ENCODE assay signal across 14 cellular contexts in genomic region chr20:17648306-17648646, GRCh38. TPM values are rescaled to one million over a fixed set of nuclear protein-coding genes. Genes with fewer than 3 reads are reported as not detected.
A peak's percentile ranks its signal among the peaks of the same experiment; 100 is the strongest.
DNase-seq lines count a peak whose midpoint lies in the region; ATAC-seq and TF ChIP-seq lines count a peak whose summit lies in the region.
"Had no signal": no experiment of that assay in that cellular context is flagged by ENCODE, and none has a peak within 500 bp of the region (broad histone marks: within the 10 kb centered on the region; RNA-seq: fewer than 3 reads in every experiment).

No MANE protein-coding gene starts in this region.

- H3K36me3 ChIP-seq in WERI-Rb-1 (no peaks in the 10 kb centered on the region), sigmoid colon (no peaks in the 10 kb centered on the region)
- H3K36me3 ChIP-seq: SJCRH30 had no signal

- DNase-seq in HL-60 (ENCODE audit: low read depth in 1 of 2, low spot score in 1 of 2) (peak in 1 of 2 experiments; percentile 77), WERI-Rb-1 (no peak), left lobe of liver (ENCODE audit: low spot score) (no peak), sigmoid colon (peak; percentile 68), NCI-H146 treated with DMSO at 0.1 percent for 48 hours (lab: John Stamatoyannopoulos, UW; ENCODE audit: unreplicated experiment) (no peak), DMS 273 treated with DMSO at 0.1 percent for 48 hours (lab: John Stamatoyannopoulos, UW) (no peak), globus pallidus (ENCODE audit: low spot score) (no peak)
- DNase-seq in stimulated activated CD4-positive, alpha-beta T cell treated with anti-CD3 and anti-CD28 coated beads, Interleukin-2, amount 100 ng/mL, for 48 hours: no peak
- DNase-seq: activated gamma-delta T cell; CD8-positive, alpha-beta T cell; KG1; NCI-H345; SJCRH30 had no signal

- H3K27me3 ChIP-seq in HL-60 (ENCODE audit: insufficient read depth, poor library complexity, severe bottlenecking) (no peaks in the 10 kb centered on the region), WERI-Rb-1 (ENCODE audit: insufficient read depth, low read depth, severe bottlenecking) (no peaks in the 10 kb centered on the region), sigmoid colon (no peaks in the 10 kb centered on the region)
- H3K27me3 ChIP-seq: SJCRH30 had no signal

- WGBS in sigmoid colon, 2 donors: 74 to 83% methylated on average over 10 of the region's 10 CpGs

- TF ChIP-seq POLR2A in sigmoid colon (IDR thresholded peaks at IDR 0.05): no peak

- intact Hi-C loops in sigmoid colon (cut with DNase I): no loop called here

- H3K9me3 ChIP-seq in WERI-Rb-1 (ENCODE audit: severe bottlenecking): no peaks in the 10 kb centered on the region
- H3K9me3 ChIP-seq in sigmoid colon: no peaks in the 10 kb centered on the region
- H3K9me3 ChIP-seq: SJCRH30 had no signal

- peak overlapping the region; percentile 90 for H3K27ac ChIP-seq in HL-60 (replicated peaks)
- peak overlapping the region; percentile 83 for H3K27ac ChIP-seq in WERI-Rb-1
- peak overlapping the region in 3 of 4 donors; percentile 10 to 46 (median 46) for H3K27ac ChIP-seq in sigmoid colon
- H3K27ac ChIP-seq: SJCRH30 had no signal

- H3K4me1 ChIP-seq in sigmoid colon: peaks cover 0 to 94% (median 81%) of the 10 kb centered on the region in 4 donors

- H3K4me3 ChIP-seq in HL-60 (replicated peaks; ENCODE audit: insufficient read depth, low read length) (no peak overlapping the region), WERI-Rb-1 (ENCODE audit: low read depth, low read length) (no peak overlapping the region), sigmoid colon (no peak overlapping the region)
- H3K4me3 ChIP-seq: SJCRH30 had no signal

- no peak for TF ChIP-seq EP300 in sigmoid colon (IDR thresholded peaks at IDR 0.05)

- TF ChIP-seq CTCF in HL-60 (IDR thresholded peaks at IDR 0.05; ENCODE audit: insufficient read depth, low read length) (no peak), WERI-Rb-1 (IDR thresholded peaks at IDR 0.05; ENCODE audit: low read depth, low read length) (no peak), sigmoid colon (IDR thresholded peaks at IDR 0.05) (no peak)

- ATAC-seq in left lobe of liver: peak; percentile 28
- ATAC-seq: CD8-positive, alpha-beta T cell had no signal

RNA-seq across cellular contexts. Expression of gene RRBP1, which starts 33.8 kb away (rescaled TPM):
- total RNA-seq in left lobe of liver: 191 TPM
- total RNA-seq in sigmoid colon: 10 to 100 TPM; 30.1 to 69.2 (median 38.8) TPM
- polyA plus RNA-seq in sigmoid colon: 100 to 1,000 TPM in 1 of 3 donors, 10 to 100 TPM in 2; 24.6 to 245 (median 31.4) TPM

RNA-seq across cellular contexts. Expression of gene BANF2, which starts 51.5 kb away (rescaled TPM):
- total RNA-seq in left lobe of liver: not detected
- total RNA-seq in sigmoid colon: not detected
- not detected for polyA plus RNA-seq in sigmoid colon
- total RNA-seq: CD8-positive, alpha-beta T cell; cerebellum; SJCRH30 had no signal
